20 cellular contexts compared by ENCODE assay signal in the genomic region with DNA sequence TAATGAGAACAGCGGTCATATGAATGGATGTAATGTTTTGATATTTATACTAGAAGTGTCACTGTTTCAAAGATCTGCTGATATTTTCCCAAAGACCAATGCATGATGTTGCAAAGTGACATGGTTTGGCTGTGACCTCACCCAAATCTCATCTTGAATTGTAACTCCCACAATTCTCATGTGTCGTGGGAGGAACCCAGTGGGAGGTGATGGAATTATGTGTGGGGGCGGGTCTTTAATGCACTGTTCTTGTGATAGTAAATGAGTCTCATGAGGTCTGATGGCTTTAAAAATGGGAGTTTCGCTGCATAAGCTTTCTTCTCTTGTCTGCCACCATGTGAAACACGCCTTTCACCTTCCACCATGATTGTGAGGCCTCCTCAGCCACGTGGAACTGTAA.
A peak's percentile ranks its signal among the peaks of the same experiment; 100 is the strongest.
DNase-seq lines count a peak whose midpoint lies in the region; ATAC-seq, FAIRE-seq and TF ChIP-seq lines count a peak whose summit lies in the region.
"Had no signal": no experiment of that assay in that cellular context is flagged by ENCODE, and none has a peak within 500 bp of the region (broad histone marks: within the 10 kb centered on the region; RNA-seq: fewer than 3 reads in every experiment).

No MANE protein-coding gene starts in this region.

- no peaks in the 10 kb centered on the region for H3K79me2 ChIP-seq in K562 (ENCODE audit: control insufficient read depth, insufficient read depth, low read length)

- no peak for TF ChIP-seq CTCF in HEK293 (tag by site-specific recombination; IDR thresholded peaks at IDR 0.05)
- no peak for TF ChIP-seq CTCF in K562 (IDR thresholded peaks at IDR 0.05 in 2 of 3, conservative IDR thresholded peaks at IDR 0.05 in 1 of 3; ENCODE audit: insufficient read depth in 2 of 3, low read depth in 1 of 3, low read length in 3 of 3)
- TF ChIP-seq CTCF in RWPE1 (conservative IDR thresholded peaks at IDR 0.05; ENCODE audit: low read depth): no peak

- no peak overlapping the region for H3K4me3 Mint-ChIP-seq in activated naive CD4-positive, alpha-beta T cell treated with anti-CD3 and anti-CD28 coated beads, Interleukin-2, amount 10 ng/mL, durations not matched to agents 7 days and 5 days
- H3K4me3 Mint-ChIP-seq: B cell; CD4-positive, CD25-positive, alpha-beta regulatory T cell; CD8-positive, alpha-beta T cell had no signal

- no peaks in the 10 kb centered on the region for H3K36me3 ChIP-seq in HEK293 (ENCODE audit: control insufficient read depth in 2 of 2, insufficient read depth in 1 of 2, low read length in 2 of 2)
- H3K36me3 ChIP-seq in K562 (ENCODE audit: control insufficient read depth, insufficient read depth, low read length): no peaks in the 10 kb centered on the region
- H3K36me3 ChIP-seq: BLaER1, HAP-1 had no signal

- no peaks in the 10 kb centered on the region for H3K36me3 Mint-ChIP-seq in activated naive CD4-positive, alpha-beta T cell treated with anti-CD3 and anti-CD28 coated beads, Interleukin-2, amount 10 ng/mL, durations not matched to agents 7 days and 5 days
- H3K36me3 Mint-ChIP-seq: CD8-positive, alpha-beta T cell had no signal

- no peak for ATAC-seq in K562
- ATAC-seq: CD8-positive, alpha-beta T cell; GM12878 had no signal

- FAIRE-seq in K562 (lab: Jason Lieb, UNC): no peak
- FAIRE-seq: GM12878, GM18507, H54 had no signal

- POLR2A ChIA-PET in HEK293 (lab: Yijun Ruan, JAX) (no interaction called here), K562 (lab: Yijun Ruan, JAX) (interaction anchor here (0.6 to 1.3 kb wide), 2 partner anchors 10 to 370 kb away, joined by 3 read pairs; no protein-coding TSS in a partner anchor), RWPE1 (lab: Yijun Ruan, JAX; ENCODE audit: low non-redundant PET) (no interaction called here)

- no peaks in the 10 kb centered on the region; a peak in 2 of 5 replicates for H3K27me3 ChIP-seq in K562 (ENCODE audit: control insufficient read depth in 2 of 2, insufficient read depth in 2 of 2, low read length in 2 of 2)
- H3K27me3 ChIP-seq: BLaER1 had no signal

- TF ChIP-seq POLR2A in K562 (conservative IDR thresholded peaks at IDR 0.05): no peak

- no peaks in the 10 kb centered on the region for H3K9me1 ChIP-seq in K562 (ENCODE audit: control insufficient read depth, insufficient read depth, low read length)

- H3K27ac Mint-ChIP-seq in activated naive CD4-positive, alpha-beta T cell treated with anti-CD3 and anti-CD28 coated beads, Interleukin-2, amount 10 ng/mL, durations not matched to agents 7 days and 5 days: no peak overlapping the region
- H3K27ac Mint-ChIP-seq: B cell; CD8-positive, alpha-beta T cell had no signal

- H3K9me3 Mint-ChIP-seq in activated naive CD4-positive, alpha-beta T cell treated with anti-CD3 and anti-CD28 coated beads, Interleukin-2, amount 10 ng/mL, durations not matched to agents 7 days and 5 days: no peaks in the 10 kb centered on the region
- H3K9me3 Mint-ChIP-seq: CD4-positive, CD25-positive, alpha-beta regulatory T cell; CD8-positive, alpha-beta T cell had no signal

- no peaks in the 10 kb centered on the region for H3K9me3 ChIP-seq in HEK293 (ENCODE audit: control insufficient read depth, insufficient read depth, low read depth, low read length)
- H3K9me3 ChIP-seq in K562 (replicated peaks; ENCODE audit: control insufficient read depth, insufficient read depth, low read depth, low read length): no peaks in the 10 kb centered on the region
- H3K9me3 ChIP-seq: Caco-2, HAP-1 had no signal

- in situ Hi-C loops in K562 (cut with MboI): no loop called here

- no peaks in the 10 kb centered on the region for H3K4me1 ChIP-seq in HEK293 (ENCODE audit: control insufficient read depth, insufficient read depth, low read length)
- H3K4me1 ChIP-seq in K562 (replicated peaks in 1 of 2; ENCODE audit: control insufficient read depth in 2 of 2, insufficient read depth in 2 of 2, low read length in 2 of 2): no peaks in the 10 kb centered on the region
- H3K4me1 ChIP-seq: Caco-2 had no signal

- no peak overlapping the region for H3K4me2 ChIP-seq in K562 (ENCODE audit: insufficient read depth, low read length)

- H3K27ac ChIP-seq in HEK293 (ENCODE audit: extremely low read depth, low read depth, low read length): no peak overlapping the region
- no peak overlapping the region for H3K27ac ChIP-seq in K562 (ENCODE audit: extremely low read depth, low read depth, low read length)
- no peak overlapping the region for H3K27ac ChIP-seq in RWPE1
- H3K27ac ChIP-seq: BLaER1, C4-2B had no signal

- no TSS peak for BruUV-seq in K562 (replicated peaks; lab: Mats Ljungman, UMichigan)

- no peak for TF ChIP-seq RAD21 in K562 (CRISPR knock-in tag; conservative IDR thresholded peaks at IDR 0.05 in 1 of 2, IDR thresholded peaks at IDR 0.05 in 1 of 2)

- H3K9ac ChIP-seq in K562 (ENCODE audit: insufficient read depth in 1 of 2, low read depth in 2 of 2, low read length in 2 of 2): no peak overlapping the region
- H3K9ac ChIP-seq: BLaER1 had no signal

- 0% methylated on average over 6 of the region's 6 CpGs for WGBS in K562 (ENCODE audit: insufficient coverage, low coverage, missing lambda C conversion rate)

- H2AFZ ChIP-seq in K562 (ENCODE audit: low read depth, low read length): no peak overlapping the region

- H3K4me3 ChIP-seq in HEK293 (ENCODE audit: low read depth, low read length): no peak overlapping the region
- no peak overlapping the region for H3K4me3 ChIP-seq in K562
- H3K4me3 ChIP-seq: BLaER1, GM12878, HAP-1 had no signal

- intact Hi-C loops in K562 (cut with micrococcal nuclease): no loop called here

- no peaks in the 10 kb centered on the region for H3K27me3 Mint-ChIP-seq in activated naive CD4-positive, alpha-beta T cell treated with anti-CD3 and anti-CD28 coated beads, Interleukin-2, amount 10 ng/mL, durations not matched to agents 7 days and 5 days
- H3K27me3 Mint-ChIP-seq: B cell; CD4-positive, CD25-positive, alpha-beta regulatory T cell had no signal

- peak; percentile 35 for DNase-seq in activated naive CD4-positive, alpha-beta T cell treated with Interleukin-2 at 50 U/mL for 16 hours
- no peak for DNase-seq in activated naive CD4-positive, alpha-beta T cell treated with anti-CD3 and anti-CD28 coated beads, Interleukin-2, amount 10 ng/mL, durations not matched to agents 7 days and 5 days
- DNase-seq in K562 (ENCODE audit: extremely low read depth in 1 of 4, low spot score in 3 of 4): no peak
- DNase-seq in amniotic stem cell (lab: John Stamatoyannopoulos, UW): no peak
- DNase-seq in RWPE1 (ENCODE audit: low spot score): no peak
- DNase-seq: Caco-2; CD4-positive, CD25-positive, alpha-beta regulatory T cell; CD8-positive, alpha-beta T cell; DMS79; EL; GDM1; GOT3 had no signal

- peaks cover 40% of the 10 kb centered on the region for H3K4me1 Mint-ChIP-seq in activated naive CD4-positive, alpha-beta T cell treated with anti-CD3 and anti-CD28 coated beads, Interleukin-2, amount 10 ng/mL, durations not matched to agents 7 days and 5 days

- H4K20me1 ChIP-seq in K562 (replicated peaks; ENCODE audit: control insufficient read depth, insufficient read depth, low read length): no peaks in the 10 kb centered on the region
- H4K20me1 ChIP-seq: BLaER1 had no signal

- CTCF ChIA-PET in activated naive CD4-positive, alpha-beta T cell treated with anti-CD3 and anti-CD28 coated beads, Interleukin-2, amount 10 ng/mL, durations not matched to agents 7 days and 5 days (lab: Charles Lee): no interaction called here
- CTCF ChIA-PET in HEK293 (lab: Yijun Ruan, JAX) (no interaction called here), K562 (lab: Yijun Ruan, JAX; ENCODE audit: low intra/inter-chr PET ratio) (no interaction called here), RWPE1 (lab: Yijun Ruan, JAX) (no interaction called here)

- no peak for TF ChIP-seq EP300 in K562 (IDR thresholded peaks at IDR 0.05; ENCODE audit: low read length)

TF ChIP-seq in HEK293, 187 proteins besides CTCF, POLR2A, EP300 and RAD21:
- TF ChIP-seq EGR2 (tag by site-specific recombination; IDR thresholded peaks at IDR 0.05; ENCODE audit: low read depth) (peak; percentile 86), ZNF311 (tag by site-specific recombination; IDR thresholded peaks at IDR 0.05; ENCODE audit: borderline replicate concordance) (no peak), ZFHX2 (tag by site-specific recombination; conservative IDR thresholded peaks at IDR 0.05) (peak; percentile 88), ZNF544 (tag by site-specific recombination; IDR thresholded peaks at IDR 0.05) (no peak), ZEB2 (tag by site-specific recombination; IDR thresholded peaks at IDR 0.05) (0 out of 2 replicates have a peak, but pooled peaks have one; percentile 13)
TF ChIP-seq in HEK293: peak in this region for 3.

TF ChIP-seq in K562, 482 proteins besides CTCF, POLR2A, EP300 and RAD21:
- TF ChIP-seq CREBBP (IDR thresholded peaks at IDR 0.05; ENCODE audit: low read depth, low read length) (no peak), ZNF766 (CRISPR knock-in tag; conservative IDR thresholded peaks at IDR 0.05) (0 out of 2 replicates have a peak, but pooled peaks have one; percentile 29), NEUROD1 (IDR thresholded peaks at IDR 0.05; ENCODE audit: borderline replicate concordance, low read depth, low read length, partially characterized antibody) (no peak)
TF ChIP-seq in K562: peak in this region for 1.
